19 cellular contexts compared by ENCODE assay signal in genomic region chr11:68113986-68114385, GRCh38. TPM values are rescaled to one million over a fixed set of nuclear protein-coding genes. Genes with fewer than 3 reads are reported as not detected.
DNase-seq lines count a peak whose midpoint lies in the region; ATAC-seq and TF ChIP-seq lines count a peak whose summit lies in the region.
"Had no signal": no experiment of that assay in that cellular context is flagged by ENCODE, and none has a peak within 500 bp of the region (broad histone marks: within the 10 kb centered on the region; RNA-seq: fewer than 3 reads in every experiment).

No MANE protein-coding gene starts in this region.

- H3K27me3 Mint-ChIP-seq in dendritic cell treated with granulocyte-macrophage colony-stimulating factor and Interleukin-4, amounts not matched to agents 40 ng/mL and 50 ng/mL, for 4 days: no peaks in the 10 kb centered on the region
- H3K27me3 Mint-ChIP-seq in natural killer cell treated with Interleukin-12 subunit alpha and Interleukin-12 subunit beta and Interleukin-15 and Interleukin-18, amount 100 ng/mL, for 72 hours: no peaks in the 10 kb centered on the region
- H3K27me3 Mint-ChIP-seq in activated T-cell treated with anti-CD3 and anti-CD28 coated beads, Interleukin-2, amount 50 U/mL, for 72 hours (ENCODE audit: low read depth): no peaks in the 10 kb centered on the region
- H3K27me3 Mint-ChIP-seq: activated naive CD8-positive, alpha-beta T cell had no signal

- no peak overlapping the region for H3K14ac ChIP-seq in IMR-90 (replicated peaks; ENCODE audit: low read depth, low read length)

- intact Hi-C loops in IMR-90 (cut with micrococcal nuclease): no loop called here
- intact Hi-C loops in dendritic cell treated with granulocyte-macrophage colony-stimulating factor and Interleukin-4, amounts not matched to agents 40 ng/mL and 50 ng/mL, for 4 days (cut with micrococcal nuclease): loop anchor here (10.0 kb wide), 1 partner anchor 79 kb away; the partner anchor contains the start of genes NDUFS8 and TCIRG1

- H3K9me3 ChIP-seq in IMR-90 (ENCODE audit: control insufficient read depth, insufficient read depth, low read length) (no peaks in the 10 kb centered on the region), tibial nerve (no peaks in the 10 kb centered on the region)
- H3K9me3 ChIP-seq: breast epithelium, heart left ventricle had no signal

- peak; percentile 44 to 81 for TF ChIP-seq EP300 in tibial nerve (IDR thresholded peaks at IDR 0.05)

- H3K23ac ChIP-seq in IMR-90 (ENCODE audit: low read depth, low read length): no peak overlapping the region

- H4K91ac ChIP-seq in IMR-90 (ENCODE audit: insufficient read depth, low read depth, low read length): no peak overlapping the region

- no peak overlapping the region for H3K4me3 Mint-ChIP-seq in dendritic cell treated with granulocyte-macrophage colony-stimulating factor and Interleukin-4, amounts not matched to agents 40 ng/mL and 50 ng/mL, for 4 days
- H3K4me3 Mint-ChIP-seq in natural killer cell treated with Interleukin-12 subunit alpha and Interleukin-12 subunit beta and Interleukin-15 and Interleukin-18, amount 100 ng/mL, for 72 hours: no peak overlapping the region
- H3K4me3 Mint-ChIP-seq in activated T-cell treated with anti-CD3 and anti-CD28 coated beads, Interleukin-2, amount 50 U/mL, for 72 hours: no peak overlapping the region
- H3K4me3 Mint-ChIP-seq: activated naive CD8-positive, alpha-beta T cell had no signal

- H2BK15ac ChIP-seq in IMR-90 (ENCODE audit: low read depth, low read length): no peak overlapping the region

- H2AFZ ChIP-seq in IMR-90 (replicated peaks; ENCODE audit: low read length, poor library complexity): no peak overlapping the region
- H2AFZ ChIP-seq: parathyroid adenoma had no signal

- H3K56ac ChIP-seq in IMR-90 (ENCODE audit: extremely low read depth, insufficient read depth, low read length): no peak overlapping the region

- H3K4me3 ChIP-seq in IMR-90 (ENCODE audit: insufficient read depth, low read depth, low read length) (no peak overlapping the region), tibial nerve (no peak overlapping the region)
- H3K4me3 ChIP-seq: breast epithelium, heart left ventricle had no signal

- H4K8ac ChIP-seq in IMR-90 (ENCODE audit: low read depth in 2 of 2, low read length in 2 of 2): no peak overlapping the region

- H2BK5ac ChIP-seq in IMR-90 (ENCODE audit: low read depth, low read length, poor library complexity, severe bottlenecking): no peak overlapping the region

- H4K5ac ChIP-seq in IMR-90 (ENCODE audit: low read depth, low read length): no peak overlapping the region

- peaks cover 17 to 48% of the 10 kb centered on the region in 2 experiments for H3K79me1 ChIP-seq in IMR-90 (ENCODE audit: low read depth in 1 of 2, low read length in 2 of 2)

- H3K4me2 ChIP-seq in IMR-90 (ENCODE audit: low read depth, low read length): no peak overlapping the region

- DNase-seq in IMR-90: peak; percentile 65
- DNase-seq in left lobe of liver (ENCODE audit: low spot score): no peak
- DNase-seq in tibial nerve (ENCODE audit: low spot score in 2 of 2): no peak
- no peak for DNase-seq in natural killer cell treated with Interleukin-12 subunit alpha and Interleukin-12 subunit beta and Interleukin-15 and Interleukin-18, amount 100 ng/mL, for 72 hours (ENCODE audit: low spot score)
- DNase-seq in activated T-cell treated with anti-CD3 and anti-CD28 coated beads, Interleukin-2, amount 50 U/mL, for 72 hours: no peak
- DNase-seq: activated T-cell treated with anti-CD3 and anti-CD28 coated beads for 4 hours; DND-41; heart left ventricle; kidney glomerular epithelial cell; NCI-H146; SIG-M5; stimulated activated CD4-positive, alpha-beta T cell treated with anti-CD3 and anti-CD28 coated beads, Interleukin-15, amount 100 ng/mL, for 24 hours; T-helper 9 cell had no signal

- no peak overlapping the region for H2AK9ac ChIP-seq in IMR-90 (replicated peaks; ENCODE audit: low read depth, low read length, poor library complexity)

- dilution Hi-C loops in IMR-90 (cut with HindIII; ENCODE audit: low sequenced_read_pairs, unreplicated experiment): no loop called here

- H3K36me3 ChIP-seq in IMR-90 (ENCODE audit: control insufficient read depth, insufficient read depth, low read length) (no peaks in the 10 kb centered on the region), tibial nerve (peaks cover 0 to 5% (median 0%) of the 10 kb centered on the region in 3 donors)
- H3K36me3 ChIP-seq: breast epithelium, heart left ventricle had no signal

- H3K4me1 Mint-ChIP-seq in dendritic cell treated with granulocyte-macrophage colony-stimulating factor and Interleukin-4, amounts not matched to agents 40 ng/mL and 50 ng/mL, for 4 days (ENCODE audit: low read depth): peaks cover 49% of the 10 kb centered on the region
- H3K4me1 Mint-ChIP-seq in natural killer cell treated with Interleukin-12 subunit alpha and Interleukin-12 subunit beta and Interleukin-15 and Interleukin-18, amount 100 ng/mL, for 72 hours (ENCODE audit: low read depth in 2 of 2): peaks cover 0 to 4% of the 10 kb centered on the region in 2 donors
- peaks cover 18% of the 10 kb centered on the region for H3K4me1 Mint-ChIP-seq in activated T-cell treated with anti-CD3 and anti-CD28 coated beads, Interleukin-2, amount 50 U/mL, for 72 hours (ENCODE audit: low read depth)

- no peak overlapping the region for H3K18ac ChIP-seq in IMR-90 (ENCODE audit: low read depth, low read length)

- no peak overlapping the region for H3K27ac ChIP-seq in IMR-90 (ENCODE audit: insufficient read depth, low read length)
- peak overlapping the region; percentile 28 to 100 (median 78) for H3K27ac ChIP-seq in tibial nerve
- H3K27ac ChIP-seq: C4-2B, parathyroid adenoma had no signal

- no peak for TF ChIP-seq RAD21 in IMR-90 (IDR thresholded peaks at IDR 0.05; ENCODE audit: low read length)

- CTCF ChIA-PET in IMR-90 (lab: Yijun Ruan, JAX): no interaction called here

- H3K27ac Mint-ChIP-seq in dendritic cell treated with granulocyte-macrophage colony-stimulating factor and Interleukin-4, amounts not matched to agents 40 ng/mL and 50 ng/mL, for 4 days: peak overlapping the region; percentile 78
- no peak overlapping the region for H3K27ac Mint-ChIP-seq in natural killer cell treated with Interleukin-12 subunit alpha and Interleukin-12 subunit beta and Interleukin-15 and Interleukin-18, amount 100 ng/mL, for 72 hours
- no peak overlapping the region for H3K27ac Mint-ChIP-seq in activated T-cell treated with anti-CD3 and anti-CD28 coated beads, Interleukin-2, amount 50 U/mL, for 72 hours
- H3K27ac Mint-ChIP-seq: activated naive CD8-positive, alpha-beta T cell had no signal

- peaks cover 31% of the 10 kb centered on the region for H3K36me3 Mint-ChIP-seq in dendritic cell treated with granulocyte-macrophage colony-stimulating factor and Interleukin-4, amounts not matched to agents 40 ng/mL and 50 ng/mL, for 4 days (ENCODE audit: low read depth)
- no peaks in the 10 kb centered on the region for H3K36me3 Mint-ChIP-seq in natural killer cell treated with Interleukin-12 subunit alpha and Interleukin-12 subunit beta and Interleukin-15 and Interleukin-18, amount 100 ng/mL, for 72 hours
- peaks cover 0 to 2% of the 10 kb centered on the region in 2 donors for H3K36me3 Mint-ChIP-seq in activated T-cell treated with anti-CD3 and anti-CD28 coated beads, Interleukin-2, amount 50 U/mL, for 72 hours (ENCODE audit: insufficient read depth in 2 of 2)

- no TSS peak for BruUV-seq in IMR-90 (replicated peaks; lab: Mats Ljungman, UMichigan)

- no peak overlapping the region for H2AK5ac ChIP-seq in IMR-90 (ENCODE audit: low read depth, low read length)

- POLR2A ChIA-PET in IMR-90 (lab: Charles Lee; ENCODE audit: unreplicated experiment): no interaction called here

- H3K9me3 Mint-ChIP-seq in dendritic cell treated with granulocyte-macrophage colony-stimulating factor and Interleukin-4, amounts not matched to agents 40 ng/mL and 50 ng/mL, for 4 days: no peaks in the 10 kb centered on the region
- H3K9me3 Mint-ChIP-seq in natural killer cell treated with Interleukin-12 subunit alpha and Interleukin-12 subunit beta and Interleukin-15 and Interleukin-18, amount 100 ng/mL, for 72 hours: no peaks in the 10 kb centered on the region
- H3K9me3 Mint-ChIP-seq in activated T-cell treated with anti-CD3 and anti-CD28 coated beads, Interleukin-2, amount 50 U/mL, for 72 hours: no peaks in the 10 kb centered on the region

- H3K4me1 ChIP-seq in IMR-90 (ENCODE audit: control insufficient read depth, insufficient read depth, low read length) (peaks cover 7% of the 10 kb centered on the region), tibial nerve (peaks cover 0 to 62% (median 34%) of the 10 kb centered on the region in 4 donors)
- H3K4me1 ChIP-seq: breast epithelium, parathyroid adenoma had no signal

- H3K9me1 ChIP-seq in IMR-90 (ENCODE audit: insufficient read depth, low read length): no peaks in the 10 kb centered on the region; the same call in 1 of the 2 replicates

- H3K9ac ChIP-seq in IMR-90 (ENCODE audit: low read depth, low read length): no peak overlapping the region
- H3K9ac ChIP-seq: parathyroid adenoma had no signal

- no peak overlapping the region for H2BK120ac ChIP-seq in IMR-90 (ENCODE audit: low read depth, low read length)

- in situ Hi-C loops in IMR-90 (cut with MboI; ENCODE audit: low sequenced_read_pairs): no loop called here

- H3K4ac ChIP-seq in IMR-90 (ENCODE audit: low read depth, low read length): no peak overlapping the region

- peak; percentile 34 for TF ChIP-seq CTCF in IMR-90 (conservative IDR thresholded peaks at IDR 0.05; ENCODE audit: low read depth, low read length)
- TF ChIP-seq CTCF in tibial nerve (IDR thresholded peaks at IDR 0.05): no peak

- H3K27me3 ChIP-seq in IMR-90 (ENCODE audit: control insufficient read depth, insufficient read depth, low read length): no peaks in the 10 kb centered on the region
- H3K27me3 ChIP-seq in tibial nerve: no peaks in the 10 kb centered on the region
- H3K27me3 ChIP-seq: breast epithelium, heart left ventricle had no signal

- WGBS in IMR-90 (ENCODE audit: extremely low coverage in 2 of 2, insufficient read length in 1 of 2), 2 experiments: no CpG with 5 or more reads among the region's 3 CpGs
- 30 to 31% methylated on average over 3 of the region's 3 CpGs for WGBS in tibial nerve, 2 donors

- no peak for TF ChIP-seq POLR2A in IMR-90 (IDR thresholded peaks at IDR 0.05; ENCODE audit: low read depth, low read length)
- TF ChIP-seq POLR2A in tibial nerve (IDR thresholded peaks at IDR 0.05): no peak

- H4K20me1 ChIP-seq in IMR-90 (ENCODE audit: insufficient read depth, low read length): peaks cover 22% of the 10 kb centered on the region; the same call in 1 of the 2 replicates

- no peak overlapping the region for H2BK20ac ChIP-seq in IMR-90 (ENCODE audit: low read depth, low read length)

- ATAC-seq in IMR-90 (ENCODE audit: low read depth): peak; percentile 63
- peak; percentile 49 for ATAC-seq in left lobe of liver
- no peak for ATAC-seq in HG03520 (IDR thresholded peaks at IDR 0.05; ENCODE audit: unreplicated experiment)
- ATAC-seq in natural killer cell treated with Interleukin-12 subunit alpha and Interleukin-12 subunit beta and Interleukin-15 and Interleukin-18, amount 100 ng/mL, for 72 hours: no peak
- ATAC-seq in activated T-cell treated with anti-CD3 and anti-CD28 coated beads, Interleukin-2, amount 50 U/mL, for 72 hours (replicated peaks in 1 of 2): no peak

RNA-seq across cellular contexts. Expression of gene CHKA, which starts 7.2 kb away (rescaled TPM):
- total RNA-seq in IMR-90 (2012; rRNA removed): 4.5 and 6.7 TPM in 2 replicates
- polyA plus RNA-seq in IMR-90 (2012; rRNA removed): 6.9 and 8.4 TPM in 2 replicates
- 3.5 and 3.9 TPM in 2 replicates for polyA plus RNA-seq in IMR-90 (2012; cell fraction: cytosol; rRNA removed)
- polyA plus RNA-seq in IMR-90 (2012; cell fraction: nucleus; rRNA removed; ENCODE audit: low replicate concordance): 32.6 and 52.6 TPM in 2 replicates
- 15.5 TPM for total RNA-seq in left lobe of liver
- 10 to 100 TPM; 53.7 to 83.9 (median 78.0) TPM for total RNA-seq in tibial nerve
- total RNA-seq in natural killer cell treated with Interleukin-12 subunit alpha and Interleukin-12 subunit beta and Interleukin-15 and Interleukin-18, amount 100 ng/mL, for 72 hours: 10 to 100 TPM; 10.6 to 34.9 TPM
- total RNA-seq in activated T-cell treated with anti-CD3 and anti-CD28 coated beads, Interleukin-2, amount 50 U/mL, for 72 hours: 10 to 100 TPM; 11.6 to 16.7 TPM

Comparison
In these comparisons a context has a peak if more than half of its experiments do, and no peak if none do; other contexts are left out.
1. ATAC-seq: peak in IMR-90 (single experiment) and left lobe of liver (single experiment); none in HG03520 (single experiment), natural killer cell treated with Interleukin-12 subunit alpha and Interleukin-12 subunit beta and Interleukin-15 and Interleukin-18, amount 100 ng/mL, for 72 hours (0 of 2) and activated T-cell treated with anti-CD3 and anti-CD28 coated beads, Interleukin-2, amount 50 U/mL, for 72 hours (0 of 2).